In genomic region chr1:200306954-200307754, GRCh38 we compare ENCODE assay signal across 9 cellular contexts.
DNase-seq lines count a peak whose midpoint lies in the region; ATAC-seq, FAIRE-seq and TF ChIP-seq lines count a peak whose summit lies in the region.
"Had no signal": no experiment of that assay in that cellular context is flagged by ENCODE, and none has a peak within 500 bp of the region (broad histone marks: within the 10 kb centered on the region; RNA-seq: fewer than 3 reads in every experiment).

No MANE protein-coding gene starts in this region.

- dilution Hi-C loops in keratinocyte (cut with MboI; ENCODE audit: extremely low pct_ligation_motif_present, low sequenced_read_pairs): no loop called here

- H3K27me3 ChIP-seq in adrenal gland (peaks cover 3% of the 10 kb centered on the region), keratinocyte (ENCODE audit: control insufficient read depth, extremely low read depth, insufficient read depth, low read length) (no peaks in the 10 kb centered on the region), upper lobe of right lung (no peaks in the 10 kb centered on the region)

- peak; percentile 23 for FAIRE-seq in keratinocyte (lab: Jason Lieb, UNC)

- CTCF ChIA-PET in GM10248 (lab: Yijun Ruan, JAX): interaction anchor here (0.6 to 3.7 kb wide), 31 partner anchors 10 to 617 kb away, joined by 3 to 16 read pairs (median 4); no protein-coding TSS in a partner anchor

- no peak for TF ChIP-seq POLR2A in adrenal gland (IDR thresholded peaks at IDR 0.05)

- no peak overlapping the region for H3K9ac ChIP-seq in keratinocyte (ENCODE audit: control insufficient read depth, extremely low read depth, insufficient read depth, low read length)

- no peaks in the 10 kb centered on the region for H3K79me2 ChIP-seq in keratinocyte (ENCODE audit: control insufficient read depth, insufficient read depth, low read length)

- H3K4me1 ChIP-seq in adrenal gland (replicated peaks in 1 of 2) (peaks cover 0 to 9% of the 10 kb centered on the region in 2 donors), keratinocyte (ENCODE audit: control insufficient read depth, extremely low read depth, insufficient read depth, low read length) (no peaks in the 10 kb centered on the region), upper lobe of right lung (peaks cover 5% of the 10 kb centered on the region)

- TF ChIP-seq CTCF in AG10803 (conservative IDR thresholded peaks at IDR 0.05; ENCODE audit: low read length) (peak; percentile 88), GM10248 (IDR thresholded peaks at IDR 0.05; ENCODE audit: control extremely low read depth, extremely low read depth, low read depth, missing control alignments) (peak; percentile 68), adrenal gland (IDR thresholded peaks at IDR 0.05) (peak; percentile 52 to 89 (median 64)), keratinocyte (optimal IDR thresholded peaks at IDR 0.05 in 1 of 3, IDR thresholded peaks at IDR 0.05 in 1 of 3, conservative IDR thresholded peaks at IDR 0.05 in 1 of 3; ENCODE audit: extremely low read depth in 1 of 3, insufficient read depth in 2 of 3, low read length in 3 of 3) (peak; percentile 60 to 79 (median 77)), upper lobe of right lung (IDR thresholded peaks at IDR 0.05) (peak; percentile 92)

- 31 to 35% (median 33%) methylated on average over 8 of the region's 8 CpGs for WGBS in adrenal gland, 4 donors

- POLR2A ChIA-PET in GM10248 (lab: Yijun Ruan, JAX): no interaction called here

- H3K36me3 ChIP-seq in adrenal gland (replicated peaks in 1 of 2) (no peaks in the 10 kb centered on the region), keratinocyte (ENCODE audit: control insufficient read depth in 2 of 2, extremely low read depth in 1 of 2, insufficient read depth in 2 of 2, low read length in 2 of 2) (no peaks in the 10 kb centered on the region), upper lobe of right lung (no peaks in the 10 kb centered on the region)

- H4K20me1 ChIP-seq in keratinocyte (ENCODE audit: control insufficient read depth, extremely low read depth, insufficient read depth, low read length): no peaks in the 10 kb centered on the region

- H3K4me3 ChIP-seq in AG10803 (ENCODE audit: low read length) (no peak overlapping the region), adrenal gland (no peak overlapping the region), keratinocyte (ENCODE audit: control insufficient read depth in 2 of 3, extremely low read depth in 1 of 3, insufficient read depth in 2 of 3, low read depth in 1 of 3, low read length in 3 of 3) (no peak overlapping the region), upper lobe of right lung (no peak overlapping the region)
- H3K4me3 ChIP-seq: skin epidermis had no signal

- intact Hi-C loops in adrenal gland (cut with DNase I): no loop called here
- intact Hi-C loops in upper lobe of right lung (cut with DNase I): no loop called here

- DNase-seq in AG10803 (ENCODE audit: low read depth): peak; percentile 44
- peak; percentile 58 for DNase-seq in GM10248 (ENCODE audit: extremely low spot score)
- DNase-seq in NCI-H2227 (lab: John Stamatoyannopoulos, UW; ENCODE audit: unreplicated experiment): peak; percentile 53
- DNase-seq in adrenal gland: peak in 1 of 7 donors; percentile 11
- DNase-seq in keratinocyte (ENCODE audit: low read depth, low spot score): no peak
- DNase-seq in upper lobe of right lung: no peak
- no peak for DNase-seq in islet precursor cell

- H3K4me2 ChIP-seq in keratinocyte (ENCODE audit: control insufficient read depth, extremely low read depth, insufficient read depth, low read depth, low read length): no peak overlapping the region

- H3K9me1 ChIP-seq in keratinocyte (ENCODE audit: control insufficient read depth, extremely low read depth, insufficient read depth, low read length): no peaks in the 10 kb centered on the region

- peak overlapping the region; percentile 70 for H2AFZ ChIP-seq in keratinocyte (ENCODE audit: control insufficient read depth, low read length)

- no peaks in the 10 kb centered on the region for H3K9me3 ChIP-seq in adrenal gland (replicated peaks in 1 of 3)
- H3K9me3 ChIP-seq in keratinocyte (ENCODE audit: control insufficient read depth, low read depth, low read length): no peaks in the 10 kb centered on the region
- H3K9me3 ChIP-seq in upper lobe of right lung: no peaks in the 10 kb centered on the region

- H3K27ac ChIP-seq in adrenal gland: no peak overlapping the region
- no peak overlapping the region for H3K27ac ChIP-seq in keratinocyte (ENCODE audit: control insufficient read depth, insufficient read depth, low read length)
- no peak overlapping the region for H3K27ac ChIP-seq in upper lobe of right lung

- peak; percentile 42 for ATAC-seq in HG02678 (IDR thresholded peaks at IDR 0.05; ENCODE audit: unreplicated experiment)
- ATAC-seq in upper lobe of right lung: peak; percentile 74

Comparison
In these comparisons a context has a peak if more than half of its experiments do, and no peak if none do; other contexts are left out.
1. DNase-seq: peak in AG10803 (single experiment), GM10248 (single experiment) and NCI-H2227 (single experiment); none in keratinocyte (single experiment), upper lobe of right lung (single experiment) and islet precursor cell (single experiment).
2. Peak in every context shown above with its lines, with median percentiles within 50 percentile points of each other: CTCF ChIP-seq.